1 cellular context compared by ENCODE assay signal in genomic region chr3:159655202-159655601, GRCh38.
TF ChIP-seq lines count a peak whose summit lies in the region.

No MANE protein-coding gene starts in this region.

TF ChIP-seq in A549, 52 proteins besides CTCF, POLR2A, EP300 and RAD21 (continued from another document):
- TF ChIP-seq RARB (CRISPR knock-in tag; IDR thresholded peaks at IDR 0.05) (no peak), NPAS2 (CRISPR knock-in tag; IDR thresholded peaks at IDR 0.05; ENCODE audit: borderline replicate concordance) (no peak), KDM1A (IDR thresholded peaks at IDR 0.05; ENCODE audit: low read depth) (no peak), HOXA7 (CRISPR knock-in tag; IDR thresholded peaks at IDR 0.05) (no peak), HDAC2 (IDR thresholded peaks at IDR 0.05) (no peak), RCOR1 (IDR thresholded peaks at IDR 0.05; ENCODE audit: low read depth, low read length) (no peak), CHD2 (IDR thresholded peaks at IDR 0.05; ENCODE audit: low read length, partially characterized antibody) (no peak)
